In genomic region chr15:71439478-71439877, GRCh38 we compare ENCODE assay signal across 5 cellular contexts.
A peak's percentile ranks its signal among the peaks of the same experiment; 100 is the strongest.
DNase-seq lines count a peak whose midpoint lies in the region; ATAC-seq, FAIRE-seq and TF ChIP-seq lines count a peak whose summit lies in the region.
"Not testable (repeated sequence)": the region's sequence is repeated elsewhere in the genome, so short reads cannot be mapped to it uniquely, and the experiment has no call there.

No MANE protein-coding gene starts in this region.

- H3K79me2 ChIP-seq in PC-3 (ENCODE audit: low read length), result not testable (repeated sequence)

- H3K27me3 Mint-ChIP-seq in activated CD4-positive, alpha-beta T cell treated with anti-CD3 and anti-CD28 coated beads, Interleukin-2, amount 10 ng/mL, durations not matched to agents 24 days and 14 days, result peaks cover 13% of the 10 kb centered on the region
- not testable (repeated sequence) for H3K27me3 Mint-ChIP-seq in mesothelial cell of epicardium (ENCODE audit: low read depth)

- not testable (repeated sequence) for H3K4me2 ChIP-seq in A549; PC-3 (ENCODE audit: low read length)

- not testable (repeated sequence) for FAIRE-seq in A549 (lab: Jason Lieb, UNC)

- not testable (repeated sequence) for H3K4me3 Mint-ChIP-seq in activated CD4-positive, alpha-beta T cell treated with anti-CD3 and anti-CD28 coated beads, Interleukin-2, amount 10 ng/mL, durations not matched to agents 24 days and 14 days; mesothelial cell of epicardium

- 92% methylated on average over 2 of the region's 2 CpGs for WGBS in A549 (ENCODE audit: missing lambda C conversion rate)

- not testable (repeated sequence) for TF ChIP-seq CTCF in A549 (IDR thresholded peaks at IDR 0.05); PC-3 (conservative IDR thresholded peaks at IDR 0.05; ENCODE audit: low read depth, low read length); RWPE2 (IDR thresholded peaks at IDR 0.05; ENCODE audit: poor library complexity, severe bottlenecking); mesothelial cell of epicardium (IDR thresholded peaks at IDR 0.05; ENCODE audit: unreplicated experiment)

- H3K36me3 ChIP-seq in PC-3 (ENCODE audit: low read depth, low read length), result not testable (repeated sequence)
- H3K36me3 ChIP-seq in RWPE2 (ENCODE audit: low read depth), result peaks cover 31% of the 10 kb centered on the region

- not testable (repeated sequence) for DNase-seq in A549 (ENCODE audit: low read depth in 1 of 2, low spot score in 1 of 2); RWPE2 (ENCODE audit: low spot score); mesothelial cell of epicardium (ENCODE audit: low spot score in 2 of 2, unreplicated experiment in 2 of 2)
- DNase-seq in PC-3, result peak; percentile 1
- peak; percentile 8 for DNase-seq in activated CD4-positive, alpha-beta T cell treated with anti-CD3 and anti-CD28 coated beads, Interleukin-2, amount 10 ng/mL, durations not matched to agents 24 days and 14 days

- H3K9me3 ChIP-seq in A549, result peaks cover 17% of the 10 kb centered on the region
- not testable (repeated sequence) for H3K9me3 ChIP-seq in PC-3 (ENCODE audit: low read length); RWPE2 (ENCODE audit: severe bottlenecking)

- not testable (repeated sequence) for BruUV-seq in PC-3 (replicated peaks; lab: Mats Ljungman, UMichigan)

- intact Hi-C loops in PC-3 (cut with micrococcal nuclease); activated CD4-positive, alpha-beta T cell treated with anti-CD3 and anti-CD28 coated beads, Interleukin-2, amount 10 ng/mL, durations not matched to agents 24 days and 14 days (cut with micrococcal nuclease): not testable (repeated sequence)

- not testable (repeated sequence) for TF ChIP-seq EP300 in A549 (IDR thresholded peaks at IDR 0.05)

- H3F3A ChIP-seq in PC-3 (ENCODE audit: low read length, unreplicated experiment), result not testable (repeated sequence)

- H3K4me1 ChIP-seq in A549 (peaks cover 55% of the 10 kb centered on the region), PC-3 (ENCODE audit: insufficient read depth, low read length) (peaks cover 58% of the 10 kb centered on the region), RWPE2 (ENCODE audit: insufficient read depth, poor library complexity, severe bottlenecking) (peaks cover 51% of the 10 kb centered on the region)

- not testable (repeated sequence) for H3K9ac ChIP-seq in PC-3 (ENCODE audit: low read length)

- not testable (repeated sequence) for H3K27me3 ChIP-seq in PC-3 (ENCODE audit: low read length); RWPE2 (ENCODE audit: insufficient read depth, poor library complexity, severe bottlenecking)

- ATAC-seq in A549; PC-3; RWPE2 (ENCODE audit: low read depth): not testable (repeated sequence)

- not testable (repeated sequence) for H3K36me3 Mint-ChIP-seq in activated CD4-positive, alpha-beta T cell treated with anti-CD3 and anti-CD28 coated beads, Interleukin-2, amount 10 ng/mL, durations not matched to agents 24 days and 14 days (ENCODE audit: low read depth); mesothelial cell of epicardium

- POLR2A ChIA-PET in A549 (lab: Yijun Ruan, JAX), result interaction anchor here (1.4 kb wide), 1 partner anchor 28 kb away, joined by 4 read pairs; no protein-coding TSS in a partner anchor
- POLR2A ChIA-PET in PC-3 (lab: Charles Lee; ENCODE audit: unreplicated experiment), result not testable (repeated sequence)

- H4K20me1 ChIP-seq in PC-3 (ENCODE audit: low read length), result not testable (repeated sequence)

- H2AFZ ChIP-seq in PC-3 (ENCODE audit: low read length), result not testable (repeated sequence)

- H3K9me3 Mint-ChIP-seq in activated CD4-positive, alpha-beta T cell treated with anti-CD3 and anti-CD28 coated beads, Interleukin-2, amount 10 ng/mL, durations not matched to agents 24 days and 14 days, result not testable (repeated sequence)
- peaks cover 12% of the 10 kb centered on the region for H3K9me3 Mint-ChIP-seq in mesothelial cell of epicardium

- not testable (repeated sequence) for H3K4me1 Mint-ChIP-seq in activated CD4-positive, alpha-beta T cell treated with anti-CD3 and anti-CD28 coated beads, Interleukin-2, amount 10 ng/mL, durations not matched to agents 24 days and 14 days
- H3K4me1 Mint-ChIP-seq in mesothelial cell of epicardium, result peaks cover 53% of the 10 kb centered on the region

- not testable (repeated sequence) for H3K27ac Mint-ChIP-seq in activated CD4-positive, alpha-beta T cell treated with anti-CD3 and anti-CD28 coated beads, Interleukin-2, amount 10 ng/mL, durations not matched to agents 24 days and 14 days
- H3K27ac Mint-ChIP-seq in mesothelial cell of epicardium, result peak overlapping the region; percentile 32

- not testable (repeated sequence) for TF ChIP-seq RAD21 in A549 (conservative IDR thresholded peaks at IDR 0.05 in 1 of 2, IDR thresholded peaks at IDR 0.05 in 1 of 2)

- CTCF ChIA-PET in A549 (lab: Yijun Ruan, JAX), result interaction anchor here (0.6 to 3.9 kb wide), 35 partner anchors 8 to 628 kb away, joined by 3 to 52 read pairs (median 4); partner anchors contain the start of gene THSD4
- CTCF ChIA-PET in PC-3 (lab: Charles Lee), result not testable (repeated sequence)

- H3K4me3 ChIP-seq in A549; PC-3 (ENCODE audit: low read length); RWPE2 (ENCODE audit: severe bottlenecking): not testable (repeated sequence)

- peak overlapping the region; percentile 69 to 74; a peak in 5 of 6 replicates for H3K27ac ChIP-seq in A549
- peak overlapping the region; percentile 75 for H3K27ac ChIP-seq in PC-3 (ENCODE audit: low read length)
- H3K27ac ChIP-seq in RWPE2 (ENCODE audit: poor library complexity, severe bottlenecking), result peak overlapping the region; percentile 88

- not testable (repeated sequence) for TF ChIP-seq POLR2A in A549 (IDR thresholded peaks at IDR 0.05; ENCODE audit: low read length)

- H3K9me2 ChIP-seq in PC-3 (replicated peaks; ENCODE audit: low read length), result not testable (repeated sequence)
